In genomic region chr3:194103475-194103874, GRCh38 we compare ENCODE assay signal across 9 cellular contexts. TPM values are rescaled to one million over a fixed set of nuclear protein-coding genes. Genes with fewer than 3 reads are reported as not detected.
A peak's percentile ranks its signal among the peaks of the same experiment; 100 is the strongest.
DNase-seq lines count a peak whose midpoint lies in the region; ATAC-seq and TF ChIP-seq lines count a peak whose summit lies in the region.
"Had no signal": no experiment of that assay in that cellular context is flagged by ENCODE, and none has a peak within 500 bp of the region (broad histone marks: within the 10 kb centered on the region; RNA-seq: fewer than 3 reads in every experiment).

No MANE protein-coding gene starts in this region.

- ATAC-seq in left lung: no peak

- DNase-seq in stimulated activated CD8-positive, alpha-beta memory T cell treated with anti-CD3 and anti-CD28 coated beads, Interleukin-12 subunit alpha, Interleukin-12 subunit beta, amount 100 ng/mL, for 4 hours (ENCODE audit: low read depth): peak; percentile 12
- no peak for DNase-seq in stimulated activated CD8-positive, alpha-beta memory T cell treated with anti-CD3 and anti-CD28 coated beads, Interleukin-4, amount 100 ng/mL, for 48 hours
- DNase-seq in NAMALWA (ENCODE audit: low spot score): peak; percentile 65
- no peak for DNase-seq in DMS 273 treated with DMSO at 0.1 percent for 48 hours (lab: John Stamatoyannopoulos, UW)
- no peak for DNase-seq in NCI-H1417 treated with DMSO at 0.1 percent for 48 hours (lab: John Stamatoyannopoulos, UW)
- DNase-seq in KG1 (lab: John Stamatoyannopoulos, UW): no peak
- DNase-seq in left lung: no peak
- DNase-seq: heart right ventricle had no signal

- no peak for TF ChIP-seq CTCF in left lung (IDR thresholded peaks at IDR 0.05)

- no peaks in the 10 kb centered on the region for H3K27me3 ChIP-seq in left lung

- no peaks in the 10 kb centered on the region for H3K9me3 ChIP-seq in left lung
- H3K9me3 ChIP-seq: heart right ventricle had no signal

- H3K27ac ChIP-seq in left lung: no peak overlapping the region
- H3K27ac ChIP-seq: heart right ventricle had no signal

- intact Hi-C loops in left lung (cut with DNase I): no loop called here

- H3K36me3 ChIP-seq in left lung: no peaks in the 10 kb centered on the region
- H3K36me3 ChIP-seq: heart right ventricle had no signal

- peaks cover 0 to 13% of the 10 kb centered on the region in 2 donors for H3K4me1 ChIP-seq in left lung

- H3K4me3 Mint-ChIP-seq in activated naive CD8-positive, alpha-beta T cell: no peak overlapping the region

- no peaks in the 10 kb centered on the region for H3K9me3 Mint-ChIP-seq in activated naive CD8-positive, alpha-beta T cell (ENCODE audit: low read depth)

- H3K4me3 ChIP-seq in left lung: no peak overlapping the region
- H3K4me3 ChIP-seq: heart right ventricle had no signal

- peaks cover 3% of the 10 kb centered on the region for H3K36me3 Mint-ChIP-seq in activated naive CD8-positive, alpha-beta T cell

- peaks cover 15% of the 10 kb centered on the region for H3K4me1 Mint-ChIP-seq in activated naive CD8-positive, alpha-beta T cell (ENCODE audit: low read depth)

- H3K27me3 Mint-ChIP-seq in activated naive CD8-positive, alpha-beta T cell: peaks cover 4% of the 10 kb centered on the region

- H3K27ac Mint-ChIP-seq in activated naive CD8-positive, alpha-beta T cell: peak overlapping the region; percentile 1

RNA-seq across cellular contexts. Expression of gene HES1, which starts 32.5 kb away (rescaled TPM):
- 10 to 100 TPM; 18.1 to 21.8 TPM for total RNA-seq in left lung

Comparison
In these comparisons a context has a peak if more than half of its experiments do, and no peak if none do; other contexts are left out.
1. DNase-seq: peak in stimulated activated CD8-positive, alpha-beta memory T cell treated with anti-CD3 and anti-CD28 coated beads, Interleukin-12 subunit alpha, Interleukin-12 subunit beta, amount 100 ng/mL, for 4 hours (single experiment) and NAMALWA (single experiment); none in stimulated activated CD8-positive, alpha-beta memory T cell treated with anti-CD3 and anti-CD28 coated beads, Interleukin-4, amount 100 ng/mL, for 48 hours (single experiment), DMS 273 treated with DMSO at 0.1 percent for 48 hours (single experiment), NCI-H1417 treated with DMSO at 0.1 percent for 48 hours (single experiment), KG1 (single experiment) and left lung (0 of 2).